1 cellular context compared by ENCODE assay signal in the genomic region with DNA sequence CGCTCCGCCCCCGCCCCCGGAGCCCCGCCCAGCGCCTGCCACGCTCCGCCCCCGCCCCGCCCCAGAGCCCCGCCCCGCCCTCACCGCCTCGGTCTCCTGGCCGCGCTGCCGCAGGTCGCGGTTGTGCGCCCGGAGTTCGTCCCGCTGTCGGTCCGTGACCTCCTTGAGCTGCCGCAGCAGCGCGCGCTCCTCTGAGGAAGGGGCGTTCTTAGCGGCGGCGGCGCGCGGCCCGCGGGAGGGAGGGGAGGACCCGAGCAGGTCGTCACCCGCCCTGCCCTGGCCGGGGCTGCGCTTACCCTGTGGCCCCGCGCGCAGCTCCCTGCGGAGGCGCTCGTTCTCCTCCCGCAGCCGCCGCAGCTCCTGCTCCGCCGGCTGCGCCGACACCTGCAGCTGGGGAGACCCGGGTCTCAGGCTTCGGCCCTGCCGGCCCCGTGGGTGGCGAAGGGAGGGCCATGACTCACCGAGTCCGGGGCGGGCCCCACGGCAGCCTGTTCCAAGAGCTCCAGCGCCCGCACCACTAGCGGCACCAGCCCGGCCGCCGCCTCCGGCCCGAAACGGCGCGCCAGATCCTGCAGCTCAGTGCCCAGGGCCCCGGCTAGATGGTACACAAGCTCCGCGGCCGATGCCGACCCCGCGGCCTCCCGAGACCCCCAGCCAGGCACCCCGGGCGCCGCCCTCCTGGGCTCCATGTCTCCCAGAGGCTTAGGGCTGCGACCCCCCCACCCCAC.
TF ChIP-seq lines count a peak whose summit lies in the region.

No MANE protein-coding gene starts in this region.

TF ChIP-seq in HepG2, 621 proteins besides CTCF, POLR2A, EP300 and RAD21 (continued from another document and continues in another):
- TF ChIP-seq POLR2G (IDR thresholded peaks at IDR 0.05; ENCODE audit: low read depth, low read length) (peak; percentile 65), DNMT1 (CRISPR knock-in tag; IDR thresholded peaks at IDR 0.05) (peak; percentile 49; the same call in 1 of the 2 replicates), MED13 (CRISPR knock-in tag; IDR thresholded peaks at IDR 0.05) (no peak), SPEN (CRISPR knock-in tag; IDR thresholded peaks at IDR 0.05; ENCODE audit: low read depth) (peak; percentile 68; the same call in 1 of the 2 replicates), TBX3 (IDR thresholded peaks at IDR 0.05; ENCODE audit: borderline replicate concordance) (no peak), ZNF292 (CRISPR knock-in tag; IDR thresholded peaks at IDR 0.05; ENCODE audit: borderline replicate concordance, low read depth) (no peak), ZNF737 (CRISPR knock-in tag; IDR thresholded peaks at IDR 0.05; ENCODE audit: borderline replicate concordance) (no peak), MATR3 (CRISPR knock-in tag; IDR thresholded peaks at IDR 0.05) (no peak), PAXIP1 (CRISPR knock-in tag; conservative IDR thresholded peaks at IDR 0.05) (peak; percentile 17; the same call in 1 of the 2 replicates), SMC3 (IDR thresholded peaks at IDR 0.05; ENCODE audit: low read length) (no peak), FOSL2 (CRISPR knock-in tag; IDR thresholded peaks at IDR 0.05) (peak; percentile 64), BRCA1 (CRISPR knock-in tag; IDR thresholded peaks at IDR 0.05) (peak; percentile 30; the same call in 1 of the 2 replicates), ZNF790 (CRISPR knock-in tag; IDR thresholded peaks at IDR 0.05; ENCODE audit: borderline replicate concordance) (peak; percentile 89), ZNF230 (CRISPR knock-in tag; IDR thresholded peaks at IDR 0.05) (no peak), ZSCAN12 (CRISPR knock-in tag; IDR thresholded peaks at IDR 0.05) (no peak; the same call in 1 of the 2 replicates), SSRP1 (CRISPR knock-in tag; IDR thresholded peaks at IDR 0.05) (no peak), CHD2 (IDR thresholded peaks at IDR 0.05; ENCODE audit: low read depth, low read length) (no peak), GATAD2A (CRISPR knock-in tag; IDR thresholded peaks at IDR 0.05) (no peak), HNRNPK (IDR thresholded peaks at IDR 0.05; ENCODE audit: low read depth, low read length, poor library complexity, severe bottlenecking) (peak; percentile 46), ZBTB21 (CRISPR knock-in tag; IDR thresholded peaks at IDR 0.05) (no peak), CBX5 (CRISPR knock-in tag; IDR thresholded peaks at IDR 0.05; ENCODE audit: borderline replicate concordance) (no peak), ZNF816 (CRISPR knock-in tag; IDR thresholded peaks at IDR 0.05; ENCODE audit: borderline replicate concordance) (0 out of 2 replicates have a peak, but pooled peaks have one; percentile 31), ISL2 (CRISPR knock-in tag; IDR thresholded peaks at IDR 0.05) (peak; percentile 15; the same call in 1 of the 2 replicates), TRAFD1 (CRISPR knock-in tag; IDR thresholded peaks at IDR 0.05; ENCODE audit: borderline replicate concordance) (no peak), ZNF234 (CRISPR knock-in tag; conservative IDR thresholded peaks at IDR 0.05) (no peak), SAP130 (CRISPR knock-in tag; IDR thresholded peaks at IDR 0.05; ENCODE audit: low read depth) (peak; percentile 80), GFI1 (CRISPR knock-in tag; IDR thresholded peaks at IDR 0.05; ENCODE audit: borderline replicate concordance) (no peak), ZSCAN30 (CRISPR knock-in tag; IDR thresholded peaks at IDR 0.05) (no peak), LBX2 (CRISPR knock-in tag; IDR thresholded peaks at IDR 0.05; ENCODE audit: borderline replicate concordance) (no peak), YEATS4 (CRISPR knock-in tag; IDR thresholded peaks at IDR 0.05; ENCODE audit: borderline replicate concordance) (no peak; the same call in 1 of the 2 replicates), MBNL3 (CRISPR knock-in tag; conservative IDR thresholded peaks at IDR 0.05) (no peak), RFXANK (CRISPR knock-in tag; IDR thresholded peaks at IDR 0.05) (0 out of 2 replicates have a peak, but pooled peaks have one; percentile 2), ETV6 (CRISPR knock-in tag; conservative IDR thresholded peaks at IDR 0.05) (no peak), TAF1 (CRISPR knock-in tag; IDR thresholded peaks at IDR 0.05) (peak; percentile 5; the same call in 1 of the 2 replicates), GMEB1 (CRISPR knock-in tag; IDR thresholded peaks at IDR 0.05; ENCODE audit: borderline replicate concordance) (no peak), ZNF589 (CRISPR knock-in tag; conservative IDR thresholded peaks at IDR 0.05) (0 out of 2 replicates have a peak, but pooled peaks have one; percentile 41), PATZ1 (CRISPR knock-in tag; IDR thresholded peaks at IDR 0.05) (no peak; the same call in 1 of the 2 replicates), MIER3 (CRISPR knock-in tag; IDR thresholded peaks at IDR 0.05; ENCODE audit: borderline replicate concordance) (no peak; the same call in 1 of the 2 replicates), KDM5A (IDR thresholded peaks at IDR 0.05; ENCODE audit: borderline replicate concordance, low read length) (no peak; the same call in 1 of the 2 replicates)
- TF ChIP-seq, protein P1, sequence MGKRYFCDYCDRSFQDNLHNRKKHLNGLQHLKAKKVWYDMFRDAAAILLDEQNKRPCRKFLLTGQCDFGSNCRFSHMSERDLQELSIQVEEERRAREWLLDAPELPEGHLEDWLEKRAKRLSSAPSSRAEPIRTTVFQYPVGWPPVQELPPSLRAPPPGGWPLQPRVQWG (CRISPR knock-in tag; IDR thresholded peaks at IDR 0.05; ENCODE audit: borderline replicate concordance, low read depth) = no peak
- TF ChIP-seq, protein P2, sequence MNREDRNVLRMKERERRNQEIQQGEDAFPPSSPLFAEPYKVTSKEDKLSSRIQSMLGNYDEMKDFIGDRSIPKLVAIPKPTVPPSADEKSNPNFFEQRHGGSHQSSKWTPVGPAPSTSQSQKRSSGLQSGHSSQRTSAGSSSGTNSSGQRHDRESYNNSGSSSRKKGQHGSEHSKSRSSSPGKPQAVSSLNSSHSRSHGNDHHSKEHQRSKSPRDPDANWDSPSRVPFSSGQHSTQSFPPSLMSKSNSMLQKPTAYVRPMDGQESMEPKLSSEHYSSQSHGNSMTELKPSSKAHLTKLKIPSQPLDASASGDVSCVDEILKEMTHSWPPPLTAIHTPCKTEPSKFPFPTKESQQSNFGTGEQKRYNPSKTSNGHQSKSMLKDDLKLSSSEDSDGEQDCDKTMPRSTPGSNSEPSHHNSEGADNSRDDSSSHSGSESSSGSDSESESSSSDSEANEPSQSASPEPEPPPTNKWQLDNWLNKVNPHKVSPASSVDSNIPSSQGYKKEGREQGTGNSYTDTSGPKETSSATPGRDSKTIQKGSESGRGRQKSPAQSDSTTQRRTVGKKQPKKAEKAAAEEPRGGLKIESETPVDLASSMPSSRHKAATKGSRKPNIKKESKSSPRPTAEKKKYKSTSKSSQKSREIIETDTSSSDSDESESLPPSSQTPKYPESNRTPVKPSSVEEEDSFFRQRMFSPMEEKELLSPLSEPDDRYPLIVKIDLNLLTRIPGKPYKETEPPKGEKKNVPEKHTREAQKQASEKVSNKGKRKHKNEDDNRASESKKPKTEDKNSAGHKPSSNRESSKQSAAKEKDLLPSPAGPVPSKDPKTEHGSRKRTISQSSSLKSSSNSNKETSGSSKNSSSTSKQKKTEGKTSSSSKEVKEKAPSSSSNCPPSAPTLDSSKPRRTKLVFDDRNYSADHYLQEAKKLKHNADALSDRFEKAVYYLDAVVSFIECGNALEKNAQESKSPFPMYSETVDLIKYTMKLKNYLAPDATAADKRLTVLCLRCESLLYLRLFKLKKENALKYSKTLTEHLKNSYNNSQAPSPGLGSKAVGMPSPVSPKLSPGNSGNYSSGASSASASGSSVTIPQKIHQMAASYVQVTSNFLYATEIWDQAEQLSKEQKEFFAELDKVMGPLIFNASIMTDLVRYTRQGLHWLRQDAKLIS (CRISPR knock-in tag; IDR thresholded peaks at IDR 0.05) = no peak
- TF ChIP-seq, protein P3, sequence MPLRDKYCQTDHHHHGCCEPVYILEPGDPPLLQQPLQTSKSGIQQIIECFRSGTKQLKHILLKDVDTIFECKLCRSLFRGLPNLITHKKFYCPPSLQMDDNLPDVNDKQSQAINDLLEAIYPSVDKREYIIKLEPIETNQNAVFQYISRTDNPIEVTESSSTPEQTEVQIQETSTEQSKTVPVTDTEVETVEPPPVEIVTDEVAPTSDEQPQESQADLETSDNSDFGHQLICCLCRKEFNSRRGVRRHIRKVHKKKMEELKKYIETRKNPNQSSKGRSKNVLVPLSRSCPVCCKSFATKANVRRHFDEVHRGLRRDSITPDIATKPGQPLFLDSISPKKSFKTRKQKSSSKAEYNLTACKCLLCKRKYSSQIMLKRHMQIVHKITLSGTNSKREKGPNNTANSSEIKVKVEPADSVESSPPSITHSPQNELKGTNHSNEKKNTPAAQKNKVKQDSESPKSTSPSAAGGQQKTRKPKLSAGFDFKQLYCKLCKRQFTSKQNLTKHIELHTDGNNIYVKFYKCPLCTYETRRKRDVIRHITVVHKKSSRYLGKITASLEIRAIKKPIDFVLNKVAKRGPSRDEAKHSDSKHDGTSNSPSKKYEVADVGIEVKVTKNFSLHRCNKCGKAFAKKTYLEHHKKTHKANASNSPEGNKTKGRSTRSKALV (CRISPR knock-in tag; IDR thresholded peaks at IDR 0.05) = peak; percentile 84
